Comparison of ENCODE assay signal across 11 cellular contexts in the genomic region with DNA sequence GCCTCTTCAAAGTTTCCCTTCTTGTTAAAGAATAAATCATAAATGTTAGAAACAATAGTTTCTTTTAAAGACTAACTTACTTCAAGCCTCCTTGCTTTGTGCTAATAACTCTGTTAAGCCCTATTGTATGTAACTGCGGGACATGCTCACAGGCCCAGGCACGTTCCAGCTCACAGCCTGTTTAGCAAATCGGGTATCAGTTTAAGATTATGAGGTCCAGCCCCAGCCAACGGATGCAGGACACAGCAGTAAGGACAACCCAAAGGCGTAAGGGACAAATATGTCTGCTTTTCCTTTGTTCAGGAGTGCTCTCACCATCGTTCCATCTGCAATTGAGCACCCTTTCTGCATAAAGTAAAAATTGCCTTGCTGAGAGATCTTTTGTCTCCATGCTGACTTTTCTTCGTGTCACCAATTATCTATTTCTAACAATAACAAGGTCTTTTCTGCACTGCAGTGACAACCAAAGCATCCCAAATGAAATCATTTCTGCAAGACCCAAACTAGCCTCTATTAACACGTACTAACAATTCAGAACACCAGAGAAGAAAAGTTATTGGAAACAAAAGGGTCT. TPM values are rescaled to one million over a fixed set of nuclear protein-coding genes. Genes with fewer than 3 reads are reported as not detected.
A peak's percentile ranks its signal among the peaks of the same experiment; 100 is the strongest.
DNase-seq lines count a peak whose midpoint lies in the region; ATAC-seq, FAIRE-seq and TF ChIP-seq lines count a peak whose summit lies in the region.
"Had no signal": no experiment of that assay in that cellular context is flagged by ENCODE, and none has a peak within 500 bp of the region (broad histone marks: within the 10 kb centered on the region; RNA-seq: fewer than 3 reads in every experiment).

No MANE protein-coding gene starts in this region.

- H3K27ac ChIP-seq in keratinocyte (ENCODE audit: control insufficient read depth, insufficient read depth, low read length) = no peak overlapping the region
- no peak overlapping the region for H3K27ac ChIP-seq in thoracic aorta

- H3K4me3 Mint-ChIP-seq in activated naive CD4-positive, alpha-beta T cell treated with anti-CD3 and anti-CD28 coated beads, Interleukin-2, amount 10 ng/mL, durations not matched to agents 7 days and 5 days = peak overlapping the region; percentile 95
- H3K4me3 Mint-ChIP-seq in activated naive CD8-positive, alpha-beta T cell treated with anti-CD3 and anti-CD28 coated beads, Interleukin-2, amount 10 ng/mL, durations not matched to agents 7 days and 5 days = peak overlapping the region; percentile 95

- H3K4me1 Mint-ChIP-seq in activated naive CD4-positive, alpha-beta T cell treated with anti-CD3 and anti-CD28 coated beads, Interleukin-2, amount 10 ng/mL, durations not matched to agents 7 days and 5 days = peaks cover 41% of the 10 kb centered on the region
- H3K4me1 Mint-ChIP-seq in activated naive CD8-positive, alpha-beta T cell treated with anti-CD3 and anti-CD28 coated beads, Interleukin-2, amount 10 ng/mL, durations not matched to agents 7 days and 5 days = peaks cover 25% of the 10 kb centered on the region

- H3K9me3 ChIP-seq in keratinocyte (ENCODE audit: control insufficient read depth, low read depth, low read length) (no peaks in the 10 kb centered on the region), thoracic aorta (no peaks in the 10 kb centered on the region)
- H3K9me3 ChIP-seq: Peyer's patch had no signal

- peaks cover 2 to 3% of the 10 kb centered on the region in 2 experiments for H3K36me3 ChIP-seq in keratinocyte (ENCODE audit: control insufficient read depth in 2 of 2, extremely low read depth in 1 of 2, insufficient read depth in 2 of 2, low read length in 2 of 2)
- H3K36me3 ChIP-seq in thoracic aorta = no peaks in the 10 kb centered on the region

- peaks cover 4% of the 10 kb centered on the region for H3K27me3 Mint-ChIP-seq in activated naive CD4-positive, alpha-beta T cell treated with anti-CD3 and anti-CD28 coated beads, Interleukin-2, amount 10 ng/mL, durations not matched to agents 7 days and 5 days
- H3K27me3 Mint-ChIP-seq in activated naive CD8-positive, alpha-beta T cell treated with anti-CD3 and anti-CD28 coated beads, Interleukin-2, amount 10 ng/mL, durations not matched to agents 7 days and 5 days = no peaks in the 10 kb centered on the region

- H3K27ac Mint-ChIP-seq in activated naive CD4-positive, alpha-beta T cell treated with anti-CD3 and anti-CD28 coated beads, Interleukin-2, amount 10 ng/mL, durations not matched to agents 7 days and 5 days = peak overlapping the region; percentile 100
- peak overlapping the region; percentile 99 for H3K27ac Mint-ChIP-seq in activated naive CD8-positive, alpha-beta T cell treated with anti-CD3 and anti-CD28 coated beads, Interleukin-2, amount 10 ng/mL, durations not matched to agents 7 days and 5 days

- no peak for ATAC-seq in activated naive CD8-positive, alpha-beta T cell treated with anti-CD3 and anti-CD28 coated beads, Interleukin-2, amount 10 ng/mL, durations not matched to agents 7 days and 5 days (ENCODE audit: low read depth)
- ATAC-seq in thoracic aorta (ENCODE audit: insufficient number of reproducible peaks, low FRiP score, low read depth) = no peak
- ATAC-seq in HG03025 (IDR thresholded peaks at IDR 0.05; ENCODE audit: low FRiP score, unreplicated experiment) = no peak

- CTCF ChIA-PET in activated naive CD4-positive, alpha-beta T cell treated with anti-CD3 and anti-CD28 coated beads, Interleukin-2, amount 10 ng/mL, durations not matched to agents 7 days and 5 days (lab: Charles Lee) = no interaction called here

- no peak for DNase-seq in activated naive CD4-positive, alpha-beta T cell treated with anti-CD3 and anti-CD28 coated beads, Interleukin-2, amount 10 ng/mL, durations not matched to agents 7 days and 5 days
- no peak for DNase-seq in activated naive CD4-positive, alpha-beta T cell treated with Interleukin-2 at 50 U/mL for 16 hours
- DNase-seq in activated naive CD8-positive, alpha-beta T cell treated with anti-CD3 and anti-CD28 coated beads, Interleukin-2, amount 10 ng/mL, durations not matched to agents 7 days and 5 days = no peak
- no peak for DNase-seq in keratinocyte (ENCODE audit: low read depth, low spot score)
- DNase-seq in thoracic aorta (ENCODE audit: low spot score) = no peak
- DNase-seq in effector CD4-positive, alpha-beta T cell = no peak
- DNase-seq in SIG-M5 (lab: John Stamatoyannopoulos, UW) = no peak
- DNase-seq: DMS153; effector memory CD4-positive, alpha-beta T cell had no signal

- dilution Hi-C loops in keratinocyte (cut with MboI; ENCODE audit: extremely low pct_ligation_motif_present, low sequenced_read_pairs) = no loop called here

- POLR2A ChIA-PET in activated naive CD8-positive, alpha-beta T cell treated with anti-CD3 and anti-CD28 coated beads, Interleukin-2, amount 10 ng/mL, durations not matched to agents 7 days and 5 days (lab: Charles Lee) = interaction anchor here (2.2 to 2.7 kb wide), 2 partner anchors 10 to 105 kb away, joined by 11 to 19 read pairs; no protein-coding TSS in a partner anchor

- TF ChIP-seq CTCF in keratinocyte (optimal IDR thresholded peaks at IDR 0.05 in 1 of 3, IDR thresholded peaks at IDR 0.05 in 1 of 3, conservative IDR thresholded peaks at IDR 0.05 in 1 of 3; ENCODE audit: extremely low read depth in 1 of 3, insufficient read depth in 2 of 3, low read length in 3 of 3) (no peak), thoracic aorta (IDR thresholded peaks at IDR 0.05) (no peak)

- no peak overlapping the region for H2AFZ ChIP-seq in keratinocyte (ENCODE audit: control insufficient read depth, low read length)

- no peak for FAIRE-seq in keratinocyte (lab: Jason Lieb, UNC)

- H3K4me1 ChIP-seq in keratinocyte (ENCODE audit: control insufficient read depth, extremely low read depth, insufficient read depth, low read length) = peaks cover 17% of the 10 kb centered on the region
- peaks cover 17 to 28% of the 10 kb centered on the region in 2 donors for H3K4me1 ChIP-seq in thoracic aorta (ENCODE audit: control insufficient read depth in 1 of 2, low read depth in 2 of 2)

- no peaks in the 10 kb centered on the region for H3K9me3 Mint-ChIP-seq in activated naive CD4-positive, alpha-beta T cell treated with anti-CD3 and anti-CD28 coated beads, Interleukin-2, amount 10 ng/mL, durations not matched to agents 7 days and 5 days
- peaks cover 2% of the 10 kb centered on the region for H3K9me3 Mint-ChIP-seq in activated naive CD8-positive, alpha-beta T cell treated with anti-CD3 and anti-CD28 coated beads, Interleukin-2, amount 10 ng/mL, durations not matched to agents 7 days and 5 days

- no peaks in the 10 kb centered on the region for H3K9me1 ChIP-seq in keratinocyte (ENCODE audit: control insufficient read depth, extremely low read depth, insufficient read depth, low read length)

- peaks cover 11% of the 10 kb centered on the region for H3K36me3 Mint-ChIP-seq in activated naive CD4-positive, alpha-beta T cell treated with anti-CD3 and anti-CD28 coated beads, Interleukin-2, amount 10 ng/mL, durations not matched to agents 7 days and 5 days
- H3K36me3 Mint-ChIP-seq in activated naive CD8-positive, alpha-beta T cell treated with anti-CD3 and anti-CD28 coated beads, Interleukin-2, amount 10 ng/mL, durations not matched to agents 7 days and 5 days = peaks cover 17% of the 10 kb centered on the region

- H3K4me3 ChIP-seq in keratinocyte (ENCODE audit: control insufficient read depth in 2 of 3, extremely low read depth in 1 of 3, insufficient read depth in 2 of 3, low read depth in 1 of 3, low read length in 3 of 3) (peak overlapping the region; percentile 74 to 90 (median 79)), thoracic aorta (peak overlapping the region; percentile 81)

- peaks cover 29% of the 10 kb centered on the region for H3K79me2 ChIP-seq in keratinocyte (ENCODE audit: control insufficient read depth, insufficient read depth, low read length)

- H4K20me1 ChIP-seq in keratinocyte (ENCODE audit: control insufficient read depth, extremely low read depth, insufficient read depth, low read length) = no peaks in the 10 kb centered on the region

- peak overlapping the region; percentile 78 for H3K4me2 ChIP-seq in keratinocyte (ENCODE audit: control insufficient read depth, extremely low read depth, insufficient read depth, low read depth, low read length)

- H3K27me3 ChIP-seq in keratinocyte (ENCODE audit: control insufficient read depth, extremely low read depth, insufficient read depth, low read length) (no peaks in the 10 kb centered on the region), thoracic aorta (replicated peaks; ENCODE audit: insufficient read depth) (no peaks in the 10 kb centered on the region)
- H3K27me3 ChIP-seq: Peyer's patch had no signal

- no peak overlapping the region for H3K9ac ChIP-seq in keratinocyte (ENCODE audit: control insufficient read depth, extremely low read depth, insufficient read depth, low read length)

RNA-seq across cellular contexts. Expression of a gene that starts 1.4 kb away (rescaled TPM):
- total RNA-seq in activated naive CD8-positive, alpha-beta T cell treated with anti-CD3 and anti-CD28 coated beads, Interleukin-2, amount 10 ng/mL, durations not matched to agents 7 days and 5 days = 1 to 10 TPM in 1 of 2 experiments, under 1 TPM in 1; 0.54 to 3.0 TPM
- not detected in 3 replicates for polyA plus RNA-seq in keratinocyte
- 0.81 TPM for polyA plus RNA-seq in keratinocyte (2011; ENCODE audit: low read depth)
- not detected in 2 replicates for polyA plus RNA-seq in keratinocyte (2011; cell fraction: cytosol; rRNA removed)
- polyA plus RNA-seq in keratinocyte (2011; cell fraction: nucleus; rRNA removed) = not detected in 2 replicates
- 1.2 TPM in 1 of 2 replicates, not detected in the other for polyA plus RNA-seq in keratinocyte (2012; ENCODE audit: low replicate concordance)
- not detected in 3 replicates for polyA minus RNA-seq in keratinocyte
- not detected for polyA minus RNA-seq in keratinocyte (2011; cell fraction: cytosol; rRNA and poly(A)+ RNA removed)
- polyA minus RNA-seq in keratinocyte (2011; cell fraction: nucleus; rRNA and poly(A)+ RNA removed) = not detected in 2 replicates
- not detected for total RNA-seq in thoracic aorta
- total RNA-seq: Peyer's patch had no signal

RNA-seq across cellular contexts. Expression of a gene that starts 1.7 kb away (rescaled TPM):
- 10 to 100 TPM; 11.1 to 11.6 TPM for total RNA-seq in activated naive CD8-positive, alpha-beta T cell treated with anti-CD3 and anti-CD28 coated beads, Interleukin-2, amount 10 ng/mL, durations not matched to agents 7 days and 5 days
- 23.8 to 36.3 TPM (median 33.0 TPM) in 3 replicates for polyA plus RNA-seq in keratinocyte
- polyA plus RNA-seq in keratinocyte (2011; ENCODE audit: low read depth) = 32.5 TPM
- 18.5 and 34.0 TPM in 2 replicates for polyA plus RNA-seq in keratinocyte (2011; cell fraction: cytosol; rRNA removed)
- 16.7 and 26.0 TPM in 2 replicates for polyA plus RNA-seq in keratinocyte (2011; cell fraction: nucleus; rRNA removed)
- polyA plus RNA-seq in keratinocyte (2012; ENCODE audit: low replicate concordance) = 18.9 and 26.3 TPM in 2 replicates
- 5.9 to 14.9 TPM (median 13.6 TPM) in 3 replicates for polyA minus RNA-seq in keratinocyte
- polyA minus RNA-seq in keratinocyte (2011; cell fraction: cytosol; rRNA and poly(A)+ RNA removed) = 9.4 TPM
- polyA minus RNA-seq in keratinocyte (2011; cell fraction: nucleus; rRNA and poly(A)+ RNA removed) = 5.8 and 6.7 TPM in 2 replicates
- total RNA-seq in thoracic aorta = 10 to 100 TPM in 1 of 2 donors, 1 to 10 TPM in 1; 7.3 to 19.4 TPM

RNA-seq across cellular contexts. Expression of a gene that starts 29.8 kb away (rescaled TPM):
- total RNA-seq in activated naive CD8-positive, alpha-beta T cell treated with anti-CD3 and anti-CD28 coated beads, Interleukin-2, amount 10 ng/mL, durations not matched to agents 7 days and 5 days = 10 to 100 TPM; 41.5 to 44.2 TPM
- 245 to 304 TPM (median 246 TPM) in 3 replicates for polyA plus RNA-seq in keratinocyte
- polyA plus RNA-seq in keratinocyte (2011; ENCODE audit: low read depth) = 56.7 TPM
- polyA plus RNA-seq in keratinocyte (2011; cell fraction: cytosol; rRNA removed) = 228 and 376 TPM in 2 replicates
- polyA plus RNA-seq in keratinocyte (2011; cell fraction: nucleus; rRNA removed) = 120 and 159 TPM in 2 replicates
- 161 and 186 TPM in 2 replicates for polyA plus RNA-seq in keratinocyte (2012; ENCODE audit: low replicate concordance)
- polyA minus RNA-seq in keratinocyte = 29.3 to 97.4 TPM (median 80.2 TPM) in 3 replicates
- 88.8 TPM for polyA minus RNA-seq in keratinocyte (2011; cell fraction: cytosol; rRNA and poly(A)+ RNA removed)
- polyA minus RNA-seq in keratinocyte (2011; cell fraction: nucleus; rRNA and poly(A)+ RNA removed) = 21.6 and 34.7 TPM in 2 replicates
- 100 to 1,000 TPM in 1 of 2 donors, 10 to 100 TPM in 1; 72.9 to 129 TPM for total RNA-seq in thoracic aorta

RNA-seq across cellular contexts. Expression of a gene that starts 54.6 kb away (rescaled TPM):
- total RNA-seq in activated naive CD8-positive, alpha-beta T cell treated with anti-CD3 and anti-CD28 coated beads, Interleukin-2, amount 10 ng/mL, durations not matched to agents 7 days and 5 days = 10 to 100 TPM; 81.6 to 90.7 TPM
- polyA plus RNA-seq in keratinocyte = 86.2 to 157 TPM (median 96.2 TPM) in 3 replicates
- polyA plus RNA-seq in keratinocyte (2011; ENCODE audit: low read depth) = 24.1 TPM
- 84.7 and 117 TPM in 2 replicates for polyA plus RNA-seq in keratinocyte (2011; cell fraction: cytosol; rRNA removed)
- polyA plus RNA-seq in keratinocyte (2011; cell fraction: nucleus; rRNA removed) = 25.9 and 36.5 TPM in 2 replicates
- 52.9 and 85.5 TPM in 2 replicates for polyA plus RNA-seq in keratinocyte (2012; ENCODE audit: low replicate concordance)
- 11.0 to 59.4 TPM (median 31.0 TPM) in 3 replicates for polyA minus RNA-seq in keratinocyte
- polyA minus RNA-seq in keratinocyte (2011; cell fraction: cytosol; rRNA and poly(A)+ RNA removed) = 34.9 TPM
- 6.2 and 12.6 TPM in 2 replicates for polyA minus RNA-seq in keratinocyte (2011; cell fraction: nucleus; rRNA and poly(A)+ RNA removed)
- 10 to 100 TPM; 63.4 to 80.7 TPM for total RNA-seq in thoracic aorta
